In the genomic region with DNA sequence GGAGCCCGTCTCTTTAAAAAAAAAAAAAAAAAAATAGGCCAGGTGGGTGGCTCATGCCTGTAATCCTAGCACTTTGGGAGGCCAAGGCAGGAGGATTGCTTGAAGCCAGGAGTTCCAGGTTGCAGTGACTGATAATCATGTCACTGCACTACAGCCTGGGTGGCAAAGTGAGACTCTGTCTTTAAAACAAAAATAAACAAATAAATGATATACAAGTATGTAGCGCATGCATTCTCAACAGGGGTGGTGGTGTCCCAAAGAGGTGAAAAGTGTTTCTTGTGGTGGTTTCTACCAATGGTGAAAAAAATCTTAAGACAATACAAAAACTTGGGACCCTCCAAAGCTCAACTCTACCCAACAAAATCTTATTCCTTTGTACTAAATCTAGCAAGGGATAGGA, we compare ENCODE assay signal across 26 cellular contexts.
"Had no signal": no experiment of that assay in that cellular context is flagged by ENCODE, and none has a peak within 500 bp of the region (broad histone marks: within the 10 kb centered on the region; RNA-seq: fewer than 3 reads in every experiment).

No MANE protein-coding gene starts in this region.

- H3K9me3 ChIP-seq: colonic mucosa, gastrocnemius medialis, stomach, thyroid gland had no signal

- H3K4me1 Mint-ChIP-seq: activated CD4-positive, alpha-beta T cell treated with anti-CD3 and anti-CD28 coated beads, Interleukin-2, amount 10 ng/mL, durations not matched to agents 24 days and 14 days; immature natural killer cell; stimulated activated memory B cell treated with anti-CD40 and anti-IgM and Interleukin-4, amounts not matched to agents 10 μg/mL and 1 μg/mL and 100 μg/mL, for 72 hours had no signal

- H3K27ac ChIP-seq: colonic mucosa, gastrocnemius medialis, skin epidermis, stomach, thyroid gland had no signal

- H3K9me3 Mint-ChIP-seq: activated CD4-positive, alpha-beta memory T cell treated with anti-CD3 and anti-CD28 coated beads for 36 hours; activated CD4-positive, alpha-beta T cell treated with anti-CD3 and anti-CD28 coated beads, Interleukin-2, amount 10 ng/mL, durations not matched to agents 24 days and 14 days; activated T-cell treated with anti-CD3 and anti-CD28 coated beads, Interleukin-2, amount 50 U/mL, for 4 hours; immature natural killer cell; stimulated activated memory B cell treated with anti-CD40 and anti-IgM and Interleukin-4, amounts not matched to agents 10 μg/mL and 1 μg/mL and 100 μg/mL, for 72 hours had no signal

- H3K4me3 Mint-ChIP-seq: activated CD4-positive, alpha-beta memory T cell treated with anti-CD3 and anti-CD28 coated beads for 36 hours; activated CD4-positive, alpha-beta T cell treated with anti-CD3 and anti-CD28 coated beads, Interleukin-2, amount 10 ng/mL, durations not matched to agents 24 days and 14 days; activated T-cell treated with anti-CD3 and anti-CD28 coated beads, Interleukin-2, amount 50 U/mL, for 4 hours; activated T-helper 17 cell treated with anti-CD3 and anti-CD28 coated beads, Interleukin-2, amount 50 U/mL, for 72 hours; immature natural killer cell; naive thymus-derived CD4-positive, alpha-beta T cell; stimulated activated memory B cell treated with anti-CD40 and anti-IgM and Interleukin-4, amounts not matched to agents 10 μg/mL and 1 μg/mL and 100 μg/mL, for 72 hours had no signal

- H3K36me3 Mint-ChIP-seq: activated CD4-positive, alpha-beta memory T cell treated with anti-CD3 and anti-CD28 coated beads for 36 hours; immature natural killer cell; stimulated activated memory B cell treated with anti-CD40 and anti-IgM and Interleukin-4, amounts not matched to agents 10 μg/mL and 1 μg/mL and 100 μg/mL, for 72 hours had no signal

- DNase-seq: activated CD4-positive, alpha-beta memory T cell treated with anti-CD3 and anti-CD28 coated beads for 36 hours; activated CD4-positive, alpha-beta T cell treated with anti-CD3 and anti-CD28 coated beads, Interleukin-2, amount 10 ng/mL, durations not matched to agents 24 days and 14 days; activated CD8-positive, alpha-beta memory T cell treated with anti-CD3 and anti-CD28 coated beads, Interleukin-2, amount 50 U/mL, for 4 hours; activated gamma-delta T cell treated with Interleukin-2 at 50 U/mL for 16 hours; activated naive CD4-positive, alpha-beta T cell treated with anti-CD3 and anti-CD28 coated beads, Interleukin-2, amount 50 U/mL, for 16 hours; activated T-cell treated with anti-CD3 and anti-CD28 coated beads, Interleukin-2, amount 50 U/mL, for 4 hours; amniotic stem cell; colonic mucosa; effector CD8-positive, alpha-beta T cell; gastrocnemius medialis; head of caudate nucleus; hypothalamus; immature natural killer cell; kidney; left colon; mammary epithelial cell; midbrain; naive thymus-derived CD4-positive, alpha-beta T cell; stimulated activated CD4-positive, alpha-beta T cell treated with anti-CD3 and anti-CD28 coated beads, Interleukin-4, amount 100 ng/mL, for 4 hours; stimulated activated CD8-positive, alpha-beta memory T cell treated with anti-CD3 and anti-CD28 coated beads, Interleukin-4, amount 100 ng/mL, for 48 hours; stomach had no signal

- H3K36me3 ChIP-seq: colonic mucosa, gastrocnemius medialis, thyroid gland had no signal

- H3K27me3 ChIP-seq: colonic mucosa, gastrocnemius medialis, stomach, thyroid gland had no signal

- ATAC-seq: activated T-cell treated with anti-CD3 and anti-CD28 coated beads, Interleukin-2, amount 50 U/mL, for 4 hours; activated T-helper 17 cell treated with anti-CD3 and anti-CD28 coated beads, Interleukin-2, amount 50 U/mL, for 72 hours; gastrocnemius medialis; left colon; naive thymus-derived CD4-positive, alpha-beta T cell; sciatic nerve; stimulated activated memory B cell treated with anti-CD40 and anti-IgM and Interleukin-4, amounts not matched to agents 10 μg/mL and 1 μg/mL and 100 μg/mL, for 72 hours had no signal

- H3K27ac Mint-ChIP-seq: activated CD4-positive, alpha-beta memory T cell treated with anti-CD3 and anti-CD28 coated beads for 36 hours; activated CD4-positive, alpha-beta T cell treated with anti-CD3 and anti-CD28 coated beads, Interleukin-2, amount 10 ng/mL, durations not matched to agents 24 days and 14 days; activated T-helper 17 cell treated with anti-CD3 and anti-CD28 coated beads, Interleukin-2, amount 50 U/mL, for 72 hours; immature natural killer cell; naive thymus-derived CD4-positive, alpha-beta T cell; stimulated activated memory B cell treated with anti-CD40 and anti-IgM and Interleukin-4, amounts not matched to agents 10 μg/mL and 1 μg/mL and 100 μg/mL, for 72 hours had no signal

- H3K4me3 ChIP-seq: colonic mucosa, gastrocnemius medialis, skin epidermis, stomach, thyroid gland had no signal

- H3K4me1 ChIP-seq: colonic mucosa, gastrocnemius medialis had no signal
